24 cellular contexts compared by ENCODE assay signal in genomic region chr2:54879037-54879436, GRCh38.
"Had no signal": no experiment of that assay in that cellular context is flagged by ENCODE, and none has a peak within 500 bp of the region (broad histone marks: within the 10 kb centered on the region; RNA-seq: fewer than 3 reads in every experiment).

No MANE protein-coding gene starts in this region.

- H3K4me3 ChIP-seq: esophagus muscularis mucosa, gastroesophageal sphincter, heart right ventricle, sigmoid colon, spleen, thoracic aorta, upper lobe of right lung had no signal

- H3K9me3 ChIP-seq: esophagus muscularis mucosa, gastroesophageal sphincter, heart right ventricle, sigmoid colon, spleen, thoracic aorta, upper lobe of right lung had no signal

- H2AFZ ChIP-seq: parathyroid adenoma had no signal

- H3K4me1 ChIP-seq: esophagus muscularis mucosa, gastroesophageal sphincter, heart right ventricle, parathyroid adenoma, sigmoid colon, spleen, upper lobe of right lung had no signal

- H3K9ac ChIP-seq: parathyroid adenoma had no signal

- ATAC-seq: activated CD8-positive, alpha-beta T cell treated with anti-CD3 and anti-CD28 coated beads for 36 hours; activated naive CD8-positive, alpha-beta T cell treated with anti-CD3 and anti-CD28 coated beads, Interleukin-2, amount 50 U/mL, for 24 hours; gastroesophageal sphincter; heart right ventricle; naive thymus-derived CD8-positive, alpha-beta T cell; stimulated activated memory B cell treated with anti-CD40 and anti-IgM and Interleukin-4, amounts not matched to agents 10 μg/mL and 1 μg/mL and 100 μg/mL, for 72 hours; T-cell; upper lobe of right lung had no signal

- H3K36me3 ChIP-seq: brain microvascular endothelial cell, esophagus muscularis mucosa, gastroesophageal sphincter, heart right ventricle, sigmoid colon, spleen, thoracic aorta, upper lobe of right lung had no signal

- H3K27ac ChIP-seq: brain microvascular endothelial cell, esophagus muscularis mucosa, gastroesophageal sphincter, heart right ventricle, parathyroid adenoma, sigmoid colon, spleen, thoracic aorta, upper lobe of right lung had no signal

- DNase-seq: activated B cell treated with CpG ODN at 0.5 μM for 24 hours; activated CD4-positive, alpha-beta T cell treated with anti-CD3 and anti-CD28 coated beads for 4 hours; activated CD8-positive, alpha-beta T cell treated with anti-CD3 and anti-CD28 coated beads for 36 hours; activated naive CD4-positive, alpha-beta T cell treated with anti-CD3 and anti-CD28 coated beads for 36 hours; activated naive CD8-positive, alpha-beta T cell treated with anti-CD3 and anti-CD28 coated beads, Interleukin-2, amount 50 U/mL, for 24 hours; activated T-cell treated with anti-CD3 and anti-CD28 coated beads, Interleukin-2, amount 50 U/mL, for 24 hours; anterior cingulate cortex; brain microvascular endothelial cell; central memory CD4-positive, alpha-beta T cell; cortex of kidney; heart right ventricle; immature natural killer cell; kidney glomerular epithelial cell; naive thymus-derived CD8-positive, alpha-beta T cell; sigmoid colon; spleen; stimulated activated CD4-positive, alpha-beta T cell treated with anti-CD3 and anti-CD28 coated beads, Interleukin-4, amount 100 ng/mL, for 4 hours; T-cell; upper lobe of right lung had no signal

- H3K27me3 ChIP-seq: brain microvascular endothelial cell, esophagus muscularis mucosa, gastroesophageal sphincter, heart right ventricle, sigmoid colon, spleen, upper lobe of right lung had no signal

- H3K79me2 ChIP-seq: parathyroid adenoma had no signal
